In genomic region chr4:14783011-14783877, GRCh38 we compare ENCODE assay signal across 9 cellular contexts.
DNase-seq lines count a peak whose midpoint lies in the region; ATAC-seq and TF ChIP-seq lines count a peak whose summit lies in the region.
"Had no signal": no experiment of that assay in that cellular context is flagged by ENCODE, and none has a peak within 500 bp of the region (broad histone marks: within the 10 kb centered on the region; RNA-seq: fewer than 3 reads in every experiment).

No MANE protein-coding gene starts in this region.

- CTCF ChIA-PET in activated CD4-positive, alpha-beta T cell treated with anti-CD3 and anti-CD28 coated beads for 36 hours (lab: Charles Lee) = interaction anchor here (1.3 kb wide), 1 partner anchor 1129 kb away, joined by 3 read pairs; no protein-coding TSS in a partner anchor
- CTCF ChIA-PET in activated CD4-positive, alpha-beta memory T cell treated with anti-CD3 and anti-CD28 coated beads for 36 hours (lab: Charles Lee) = no interaction called here

- POLR2A ChIA-PET in activated CD4-positive, alpha-beta T cell treated with anti-CD3 and anti-CD28 coated beads for 36 hours (lab: Charles Lee) = no interaction called here
- POLR2A ChIA-PET in activated CD4-positive, alpha-beta memory T cell treated with anti-CD3 and anti-CD28 coated beads for 36 hours (lab: Charles Lee) = interaction anchor here (1.8 kb wide), 1 partner anchor 73 kb away, joined by 13 read pairs; no protein-coding TSS in a partner anchor

- DNase-seq in activated CD4-positive, alpha-beta T cell treated with anti-CD3 and anti-CD28 coated beads for 36 hours = peak; percentile 80
- no peak for DNase-seq in activated CD4-positive, alpha-beta T cell treated with anti-CD3 and anti-CD28 coated beads, Interleukin-2, amount 50 U/mL, for 1 hour
- peak; percentile 82 for DNase-seq in activated CD4-positive, alpha-beta memory T cell treated with anti-CD3 and anti-CD28 coated beads for 36 hours
- DNase-seq in stimulated activated CD4-positive, alpha-beta T cell treated with anti-CD3 and anti-CD28 coated beads, Interleukin-4, amount 100 ng/mL, for 48 hours (ENCODE audit: low read depth in 2 of 2) = peak; percentile 21 to 45
- DNase-seq in coronary artery (ENCODE audit: low spot score) (no peak), Peyer's patch (no peak), NCI-H1048 (lab: John Stamatoyannopoulos, UW) (no peak)
- DNase-seq: NCI-H1436 had no signal

- no peaks in the 10 kb centered on the region for H3K27me3 ChIP-seq in Peyer's patch

- H3K9me3 ChIP-seq in Peyer's patch = no peaks in the 10 kb centered on the region

- H3K36me3 Mint-ChIP-seq in activated CD4-positive, alpha-beta T cell treated with anti-CD3 and anti-CD28 coated beads for 36 hours (ENCODE audit: low read depth) = peaks cover 2% of the 10 kb centered on the region
- H3K36me3 Mint-ChIP-seq in activated CD4-positive, alpha-beta memory T cell treated with anti-CD3 and anti-CD28 coated beads for 36 hours = no peaks in the 10 kb centered on the region

- peak; percentile 94 for ATAC-seq in activated CD4-positive, alpha-beta T cell treated with anti-CD3 and anti-CD28 coated beads for 36 hours
- ATAC-seq in HG02981 (IDR thresholded peaks at IDR 0.05; ENCODE audit: unreplicated experiment) = peak; percentile 89

- no peak overlapping the region for H3K27ac ChIP-seq in coronary artery
- H3K27ac ChIP-seq in Peyer's patch = no peak overlapping the region

- H3K4me3 Mint-ChIP-seq in activated CD4-positive, alpha-beta T cell treated with anti-CD3 and anti-CD28 coated beads for 36 hours = no peak overlapping the region
- H3K4me3 Mint-ChIP-seq in activated CD4-positive, alpha-beta memory T cell treated with anti-CD3 and anti-CD28 coated beads for 36 hours = no peak overlapping the region

- H3K4me3 ChIP-seq in coronary artery (no peak overlapping the region), Peyer's patch (no peak overlapping the region)

- H3K27ac Mint-ChIP-seq in activated CD4-positive, alpha-beta T cell treated with anti-CD3 and anti-CD28 coated beads for 36 hours = peak overlapping the region; percentile 86
- H3K27ac Mint-ChIP-seq in activated CD4-positive, alpha-beta memory T cell treated with anti-CD3 and anti-CD28 coated beads for 36 hours = peak overlapping the region; percentile 77

- TF ChIP-seq CTCF in coronary artery (IDR thresholded peaks at IDR 0.05) (no peak), Peyer's patch (IDR thresholded peaks at IDR 0.05) (no peak)

- H3K4me1 ChIP-seq in Peyer's patch = no peaks in the 10 kb centered on the region

- peaks cover 22% of the 10 kb centered on the region for H3K4me1 Mint-ChIP-seq in activated CD4-positive, alpha-beta T cell treated with anti-CD3 and anti-CD28 coated beads for 36 hours
- peaks cover 22% of the 10 kb centered on the region for H3K4me1 Mint-ChIP-seq in activated CD4-positive, alpha-beta memory T cell treated with anti-CD3 and anti-CD28 coated beads for 36 hours (ENCODE audit: low read depth)

- H3K9me3 Mint-ChIP-seq in activated CD4-positive, alpha-beta T cell treated with anti-CD3 and anti-CD28 coated beads for 36 hours (ENCODE audit: low read depth) = peaks cover 8% of the 10 kb centered on the region
- peaks cover 5% of the 10 kb centered on the region for H3K9me3 Mint-ChIP-seq in activated CD4-positive, alpha-beta memory T cell treated with anti-CD3 and anti-CD28 coated beads for 36 hours

- peaks cover 13% of the 10 kb centered on the region for H3K27me3 Mint-ChIP-seq in activated CD4-positive, alpha-beta T cell treated with anti-CD3 and anti-CD28 coated beads for 36 hours
- peaks cover 7% of the 10 kb centered on the region for H3K27me3 Mint-ChIP-seq in activated CD4-positive, alpha-beta memory T cell treated with anti-CD3 and anti-CD28 coated beads for 36 hours

- TF ChIP-seq POLR2A in Peyer's patch (IDR thresholded peaks at IDR 0.05) = no peak

- H3K36me3 ChIP-seq in Peyer's patch = no peaks in the 10 kb centered on the region

- intact Hi-C loops in activated CD4-positive, alpha-beta T cell treated with anti-CD3 and anti-CD28 coated beads for 36 hours (cut with DNase I, micrococcal nuclease) = loop anchor here (1.0 to 10.0 kb wide), 9 partner anchors 8 to 1128 kb away; partner anchors contain the start of genes CPEB2 (in 2 of the 2) and FBXL5 (in 1 of the 2)
- intact Hi-C loops in activated CD4-positive, alpha-beta memory T cell treated with anti-CD3 and anti-CD28 coated beads for 36 hours (cut with micrococcal nuclease) = loop anchor here (1.0 to 5.0 kb wide), 8 partner anchors 11 to 1129 kb away; partner anchors contain the start of gene CPEB2

Comparison
In these comparisons a context has a peak if more than half of its experiments do, and no peak if none do; other contexts are left out.
1. DNase-seq: peak in activated CD4-positive, alpha-beta T cell treated with anti-CD3 and anti-CD28 coated beads for 36 hours (single experiment), activated CD4-positive, alpha-beta memory T cell treated with anti-CD3 and anti-CD28 coated beads for 36 hours (single experiment) and stimulated activated CD4-positive, alpha-beta T cell treated with anti-CD3 and anti-CD28 coated beads, Interleukin-4, amount 100 ng/mL, for 48 hours (2 of 2); none in activated CD4-positive, alpha-beta T cell treated with anti-CD3 and anti-CD28 coated beads, Interleukin-2, amount 50 U/mL, for 1 hour (single experiment), coronary artery (single experiment), Peyer's patch (0 of 3) and NCI-H1048 (single experiment).